In genomic region chr19:11025445-11025844, GRCh38 we compare ENCODE assay signal across 24 cellular contexts.
"Had no signal": no experiment of that assay in that cellular context is flagged by ENCODE, and none has a peak within 500 bp of the region (broad histone marks: within the 10 kb centered on the region; RNA-seq: fewer than 3 reads in every experiment).

No MANE protein-coding gene starts in this region.

- H3K27ac ChIP-seq: epithelial cell of prostate, esophagus squamous epithelium, heart left ventricle, ovary, prostate gland, skin epidermis, upper lobe of right lung, VCaP had no signal

- H3K4me1 ChIP-seq: esophagus squamous epithelium, heart left ventricle, prostate gland, upper lobe of right lung had no signal

- H3K9me3 ChIP-seq: esophagus squamous epithelium, heart left ventricle, ovary, prostate gland, upper lobe of right lung had no signal

- H3K36me3 Mint-ChIP-seq: activated naive CD4-positive, alpha-beta T cell treated with anti-CD3 and anti-CD28 coated beads, Interleukin-2, amount 50 U/mL, for 24 hours; natural killer cell had no signal

- H3K27me3 Mint-ChIP-seq: activated naive CD4-positive, alpha-beta T cell treated with anti-CD3 and anti-CD28 coated beads, Interleukin-2, amount 50 U/mL, for 24 hours; activated naive CD8-positive, alpha-beta T cell treated with anti-CD3 and anti-CD28 coated beads, Interleukin-2, amount 50 U/mL, for 24 hours; central memory CD8-positive, alpha-beta T cell; dendritic cell treated with granulocyte-macrophage colony-stimulating factor and Interleukin-4, amounts not matched to agents 40 ng/mL and 50 ng/mL, for 4 days; stimulated activated memory B cell treated with anti-CD40 and anti-IgM and Interleukin-4, amounts not matched to agents 10 μg/mL and 1 μg/mL and 100 μg/mL, for 72 hours; stimulated activated naive CD8-positive, alpha-beta T cell treated with anti-CD3 and anti-CD28 coated beads, Interleukin-15, amount 100 ng/mL, for 72 hours had no signal

- H3K27ac Mint-ChIP-seq: activated naive CD4-positive, alpha-beta T cell treated with anti-CD3 and anti-CD28 coated beads, Interleukin-2, amount 50 U/mL, for 24 hours; activated naive CD8-positive, alpha-beta T cell treated with anti-CD3 and anti-CD28 coated beads, Interleukin-2, amount 50 U/mL, for 24 hours; dendritic cell treated with granulocyte-macrophage colony-stimulating factor and Interleukin-4, amounts not matched to agents 40 ng/mL and 50 ng/mL, for 4 days; natural killer cell; stimulated activated memory B cell treated with anti-CD40 and anti-IgM and Interleukin-4, amounts not matched to agents 10 μg/mL and 1 μg/mL and 100 μg/mL, for 72 hours had no signal

- DNase-seq: activated CD4-positive, alpha-beta T cell treated with anti-CD3 and anti-CD28 coated beads for 4 hours; activated CD4-positive, alpha-beta T cell treated with anti-CD3 and anti-CD28 coated beads, Interleukin-2, amount 50 U/mL, for 4 hours; activated CD8-positive, alpha-beta memory T cell treated with anti-CD3 and anti-CD28 coated beads for 24 hours; activated gamma-delta T cell; activated naive CD8-positive, alpha-beta T cell treated with anti-CD3 and anti-CD28 coated beads, Interleukin-2, amount 50 U/mL, for 24 hours; effector CD4-positive, alpha-beta T cell; esophagus squamous epithelium; heart left ventricle; natural killer cell; retina; stimulated activated CD4-positive, alpha-beta T cell treated with anti-CD3 and anti-CD28 coated beads, Interleukin-4, amount 100 ng/mL, for 24 hours; stimulated activated naive CD8-positive, alpha-beta T cell treated with anti-CD3 and anti-CD28 coated beads, Interleukin-15, amount 100 ng/mL, for 72 hours; T-helper 1 cell; upper lobe of right lung had no signal

- H3K9me3 Mint-ChIP-seq: activated naive CD4-positive, alpha-beta T cell treated with anti-CD3 and anti-CD28 coated beads, Interleukin-2, amount 50 U/mL, for 24 hours; activated naive CD8-positive, alpha-beta T cell treated with anti-CD3 and anti-CD28 coated beads, Interleukin-2, amount 50 U/mL, for 24 hours; central memory CD8-positive, alpha-beta T cell; dendritic cell treated with granulocyte-macrophage colony-stimulating factor and Interleukin-4, amounts not matched to agents 40 ng/mL and 50 ng/mL, for 4 days; natural killer cell; stimulated activated memory B cell treated with anti-CD40 and anti-IgM and Interleukin-4, amounts not matched to agents 10 μg/mL and 1 μg/mL and 100 μg/mL, for 72 hours; stimulated activated naive CD8-positive, alpha-beta T cell treated with anti-CD3 and anti-CD28 coated beads, Interleukin-15, amount 100 ng/mL, for 72 hours had no signal

- H3K4me3 ChIP-seq: esophagus squamous epithelium, heart left ventricle, ovary, prostate gland, skin epidermis, upper lobe of right lung had no signal

- H3K36me3 ChIP-seq: ovary had no signal

- H3K27me3 ChIP-seq: esophagus squamous epithelium, heart left ventricle, ovary, upper lobe of right lung had no signal

- H3K4me3 Mint-ChIP-seq: activated naive CD4-positive, alpha-beta T cell treated with anti-CD3 and anti-CD28 coated beads, Interleukin-2, amount 50 U/mL, for 24 hours; activated naive CD8-positive, alpha-beta T cell treated with anti-CD3 and anti-CD28 coated beads, Interleukin-2, amount 50 U/mL, for 24 hours; central memory CD8-positive, alpha-beta T cell; dendritic cell treated with granulocyte-macrophage colony-stimulating factor and Interleukin-4, amounts not matched to agents 40 ng/mL and 50 ng/mL, for 4 days; natural killer cell; stimulated activated memory B cell treated with anti-CD40 and anti-IgM and Interleukin-4, amounts not matched to agents 10 μg/mL and 1 μg/mL and 100 μg/mL, for 72 hours; stimulated activated naive CD8-positive, alpha-beta T cell treated with anti-CD3 and anti-CD28 coated beads, Interleukin-15, amount 100 ng/mL, for 72 hours had no signal

- H3K4me1 Mint-ChIP-seq: activated naive CD4-positive, alpha-beta T cell treated with anti-CD3 and anti-CD28 coated beads, Interleukin-2, amount 50 U/mL, for 24 hours; activated naive CD8-positive, alpha-beta T cell treated with anti-CD3 and anti-CD28 coated beads, Interleukin-2, amount 50 U/mL, for 24 hours; central memory CD8-positive, alpha-beta T cell; natural killer cell; stimulated activated memory B cell treated with anti-CD40 and anti-IgM and Interleukin-4, amounts not matched to agents 10 μg/mL and 1 μg/mL and 100 μg/mL, for 72 hours had no signal

- ATAC-seq: activated naive CD8-positive, alpha-beta T cell treated with anti-CD3 and anti-CD28 coated beads, Interleukin-2, amount 50 U/mL, for 24 hours; heart left ventricle; natural killer cell; sciatic nerve; stimulated activated memory B cell treated with anti-CD40 and anti-IgM and Interleukin-4, amounts not matched to agents 10 μg/mL and 1 μg/mL and 100 μg/mL, for 72 hours; stimulated activated naive CD8-positive, alpha-beta T cell treated with anti-CD3 and anti-CD28 coated beads, Interleukin-15, amount 100 ng/mL, for 72 hours; upper lobe of right lung had no signal
